18 cellular contexts compared by ENCODE assay signal in the genomic region with DNA sequence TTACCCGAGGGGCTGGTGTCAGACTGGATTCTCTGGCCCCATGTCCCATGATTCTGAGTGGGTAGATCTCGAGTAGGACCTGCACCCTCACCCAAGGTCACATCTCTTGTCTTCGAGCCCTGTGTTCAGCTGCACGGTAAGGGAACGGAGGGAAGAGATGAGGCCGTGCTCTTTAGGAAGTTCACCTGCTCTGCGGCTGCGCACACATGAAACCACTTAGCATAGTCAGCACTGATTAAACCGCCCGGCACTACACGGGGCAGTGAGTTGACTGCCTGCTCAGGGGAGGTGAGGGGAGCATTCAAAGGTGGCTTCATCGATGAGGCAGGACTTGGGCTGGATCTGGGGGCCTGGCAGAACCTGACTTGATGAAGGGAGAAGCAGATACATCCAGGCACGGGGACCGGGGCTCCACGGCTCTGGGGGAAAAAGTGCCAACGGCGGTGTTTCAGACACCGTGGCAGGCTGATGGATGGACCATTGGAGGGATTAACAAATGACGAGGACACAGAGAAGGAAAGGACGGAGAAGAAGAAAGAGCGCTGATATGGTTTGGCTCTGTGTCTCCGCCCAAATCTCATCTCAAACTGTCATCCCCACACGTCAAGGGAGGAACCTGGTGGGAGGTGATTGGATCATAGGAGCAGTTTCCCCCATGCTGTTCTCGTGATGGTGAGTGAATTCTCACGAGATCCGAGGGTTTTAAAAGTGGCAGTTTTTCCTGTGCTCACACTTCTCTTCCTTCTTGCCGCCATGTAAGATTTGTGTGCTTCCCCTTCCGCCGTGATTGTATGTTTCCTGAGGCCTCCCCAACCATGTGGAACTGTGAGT.
"Had no signal": no experiment of that assay in that cellular context is flagged by ENCODE, and none has a peak within 500 bp of the region (broad histone marks: within the 10 kb centered on the region; RNA-seq: fewer than 3 reads in every experiment).

No MANE protein-coding gene starts in this region.

- H3K4me3 ChIP-seq: neural progenitor cell, prostate gland, upper lobe of right lung had no signal

- H3K36me3 ChIP-seq: neural progenitor cell, prostate gland, upper lobe of right lung had no signal

- H3K27me3 ChIP-seq: upper lobe of right lung had no signal

- H3K4me1 ChIP-seq: foreskin keratinocyte, neural progenitor cell, prostate gland, upper lobe of right lung had no signal

- H3K9me3 ChIP-seq: prostate gland, upper lobe of right lung had no signal

- H3K27ac ChIP-seq: foreskin keratinocyte, neural progenitor cell, prostate gland, upper lobe of right lung had no signal

- DNase-seq: activated CD4-positive, alpha-beta T cell treated with anti-CD3 and anti-CD28 coated beads, Interleukin-2, amount 10 ng/mL, durations not matched to agents 7 days and 5 days; activated CD8-positive, alpha-beta T cell treated with anti-CD3 and anti-CD28 coated beads for 36 hours; activated effector memory CD4-positive, alpha-beta T cell treated with anti-CD3 and anti-CD28 coated beads, Interleukin-2, amount 50 U/mL, for 16 hours; activated naive CD4-positive, alpha-beta T cell treated with anti-CD3 and anti-CD28 coated beads, Interleukin-2, amount 10 ng/mL, durations not matched to agents 7 days and 5 days; activated T-cell treated with anti-CD3 and anti-CD28 coated beads, Interleukin-2, amount 50 U/mL, for 72 hours; amygdala; cerebellar nuclear complex; effector CD4-positive, alpha-beta T cell; erythroblast; foreskin keratinocyte; kidney; stimulated activated CD4-positive, alpha-beta T cell treated with anti-CD3 and anti-CD28 coated beads, Interleukin-4, amount 100 ng/mL, for 24 hours; stimulated activated naive CD8-positive, alpha-beta T cell treated with anti-CD3 and anti-CD28 coated beads, Interleukin-15, Interleukin-2, amounts not matched to agents 100 U/mL and 50 U/mL, for 24 hours; SW 1271; T-helper 17 cell; upper lobe of right lung had no signal
